ENCODE assay signal across 13 cellular contexts in genomic region chr13:73825143-73825542, GRCh38.
A peak's percentile ranks its signal among the peaks of the same experiment; 100 is the strongest.
DNase-seq lines count a peak whose midpoint lies in the region; TF ChIP-seq lines count a peak whose summit lies in the region.
"Had no signal": no experiment of that assay in that cellular context is flagged by ENCODE, and none has a peak within 500 bp of the region (broad histone marks: within the 10 kb centered on the region; RNA-seq: fewer than 3 reads in every experiment).

No MANE protein-coding gene starts in this region.

- H3K4me2 ChIP-seq in Loucy (ENCODE audit: low read depth, low read length, poor library complexity, severe bottlenecking): peak overlapping the region; percentile 13

- H3K9me3 ChIP-seq in Loucy (ENCODE audit: insufficient read depth, low read depth, low read length): no peaks in the 10 kb centered on the region

- no peak overlapping the region for H2AFZ ChIP-seq in Loucy (ENCODE audit: low read length)

- H3F3A ChIP-seq in Loucy (ENCODE audit: low read depth): no peaks in the 10 kb centered on the region

- TF ChIP-seq CTCF in Loucy (conservative IDR thresholded peaks at IDR 0.05; ENCODE audit: low read length): no peak

- no peaks in the 10 kb centered on the region for H3K27me3 Mint-ChIP-seq in activated naive CD4-positive, alpha-beta T cell treated with anti-CD3 and anti-CD28 coated beads, Interleukin-2, amount 50 U/mL, for 24 hours
- H3K27me3 Mint-ChIP-seq in activated naive CD8-positive, alpha-beta T cell treated with anti-CD3 and anti-CD28 coated beads for 36 hours: no peaks in the 10 kb centered on the region

- H3K9ac ChIP-seq in Loucy (ENCODE audit: low read depth, low read length, poor library complexity, severe bottlenecking): no peak overlapping the region

- no peaks in the 10 kb centered on the region for H3K9me2 ChIP-seq in Loucy (replicated peaks; ENCODE audit: low read depth, low read length)

- H3K36me3 Mint-ChIP-seq in activated naive CD4-positive, alpha-beta T cell treated with anti-CD3 and anti-CD28 coated beads, Interleukin-2, amount 50 U/mL, for 24 hours: peaks cover 13% of the 10 kb centered on the region
- peaks cover 19% of the 10 kb centered on the region for H3K36me3 Mint-ChIP-seq in activated naive CD8-positive, alpha-beta T cell treated with anti-CD3 and anti-CD28 coated beads for 36 hours

- no peaks in the 10 kb centered on the region for H3K36me3 ChIP-seq in Loucy (ENCODE audit: insufficient read depth, low read length)

- peaks cover 77% of the 10 kb centered on the region for H3K4me1 Mint-ChIP-seq in activated naive CD4-positive, alpha-beta T cell treated with anti-CD3 and anti-CD28 coated beads, Interleukin-2, amount 50 U/mL, for 24 hours
- peaks cover 44% of the 10 kb centered on the region for H3K4me1 Mint-ChIP-seq in activated naive CD8-positive, alpha-beta T cell treated with anti-CD3 and anti-CD28 coated beads for 36 hours

- no peak overlapping the region for H3K4me3 Mint-ChIP-seq in activated naive CD4-positive, alpha-beta T cell treated with anti-CD3 and anti-CD28 coated beads, Interleukin-2, amount 50 U/mL, for 24 hours
- H3K4me3 Mint-ChIP-seq in activated naive CD8-positive, alpha-beta T cell treated with anti-CD3 and anti-CD28 coated beads for 36 hours: no peak overlapping the region
- H3K4me3 Mint-ChIP-seq: HFFc6 had no signal

- no peaks in the 10 kb centered on the region for H4K20me1 ChIP-seq in Loucy (ENCODE audit: insufficient read depth, low read length, poor library complexity, severe bottlenecking)

- H3K27me3 ChIP-seq in Loucy (ENCODE audit: insufficient read depth, low read length, poor library complexity, severe bottlenecking): no peaks in the 10 kb centered on the region

- no peaks in the 10 kb centered on the region for H3K9me3 Mint-ChIP-seq in activated naive CD4-positive, alpha-beta T cell treated with anti-CD3 and anti-CD28 coated beads, Interleukin-2, amount 50 U/mL, for 24 hours
- no peaks in the 10 kb centered on the region for H3K9me3 Mint-ChIP-seq in activated naive CD8-positive, alpha-beta T cell treated with anti-CD3 and anti-CD28 coated beads for 36 hours
- H3K9me3 Mint-ChIP-seq: HFFc6 had no signal

- H3K4me3 ChIP-seq in Loucy (ENCODE audit: low read length, poor library complexity, severe bottlenecking): no peak overlapping the region

- H3K79me2 ChIP-seq in Loucy (ENCODE audit: insufficient read depth, low read length): no peaks in the 10 kb centered on the region; the same call in 1 of the 2 replicates

- H3K27ac Mint-ChIP-seq in activated naive CD4-positive, alpha-beta T cell treated with anti-CD3 and anti-CD28 coated beads, Interleukin-2, amount 50 U/mL, for 24 hours: peak overlapping the region; percentile 60
- H3K27ac Mint-ChIP-seq in activated naive CD8-positive, alpha-beta T cell treated with anti-CD3 and anti-CD28 coated beads for 36 hours: peak overlapping the region; percentile 55
- H3K27ac Mint-ChIP-seq: HFFc6 had no signal

- DNase-seq in activated naive CD4-positive, alpha-beta T cell treated with anti-CD3 and anti-CD28 coated beads, Interleukin-2, amount 50 U/mL, for 16 hours: no peak
- no peak for DNase-seq in activated naive CD8-positive, alpha-beta T cell treated with anti-CD3 and anti-CD28 coated beads for 36 hours
- DNase-seq in SW 1271 (lab: John Stamatoyannopoulos, UW) (no peak), NCI-H1105 (lab: John Stamatoyannopoulos, UW) (no peak), iPS-NIHi7 (ENCODE audit: extremely low spot score) (no peak)
- DNase-seq: COR-L47, DMS153, HFFc6, NCI-H1694, NCI-H2107, NCI-H345 had no signal

- peaks cover 9% of the 10 kb centered on the region for H3K4me1 ChIP-seq in Loucy (ENCODE audit: insufficient read depth, low read length, poor library complexity, severe bottlenecking)
